Comparison of ENCODE assay signal across 1 cellular context in genomic region chr5:160008877-160009590, GRCh38.
TF ChIP-seq lines count a peak whose summit lies in the region.

TTC1 (plus strand) TSS chr5:160009139; CDS start chr5:160010529, 1,390 bp downstream.

TF ChIP-seq in HepG2, 621 proteins besides CTCF, POLR2A, EP300 and RAD21 (continued from another document and continues in another):
- TF ChIP-seq BRF2 (CRISPR knock-in tag; IDR thresholded peaks at IDR 0.05) (no peak), ZNF777 (CRISPR knock-in tag; IDR thresholded peaks at IDR 0.05) (no peak), ZNF335 (CRISPR knock-in tag; IDR thresholded peaks at IDR 0.05) (no peak), ZFY (CRISPR knock-in tag; IDR thresholded peaks at IDR 0.05) (peak; percentile 31; the same call in 1 of the 2 replicates), ZBTB33 (CRISPR knock-in tag; IDR thresholded peaks at IDR 0.05) (no peak), PHF8 (CRISPR knock-in tag; IDR thresholded peaks at IDR 0.05) (peak; percentile 80), ZNF260 (CRISPR knock-in tag; IDR thresholded peaks at IDR 0.05; ENCODE audit: borderline replicate concordance, low read depth) (no peak), ZSCAN9 (CRISPR knock-in tag; IDR thresholded peaks at IDR 0.05; ENCODE audit: borderline replicate concordance) (peak; percentile 35; the same call in 1 of the 2 replicates), RBAK (CRISPR knock-in tag; IDR thresholded peaks at IDR 0.05) (no peak), BCLAF1 (IDR thresholded peaks at IDR 0.05) (no peak), ZNF3 (CRISPR knock-in tag; IDR thresholded peaks at IDR 0.05) (no peak), CSRNP1 (CRISPR knock-in tag; IDR thresholded peaks at IDR 0.05) (no peak), ETV6 (CRISPR knock-in tag; conservative IDR thresholded peaks at IDR 0.05) (no peak), ZNF235 (CRISPR knock-in tag; IDR thresholded peaks at IDR 0.05; ENCODE audit: borderline replicate concordance) (no peak), ATM (IDR thresholded peaks at IDR 0.05; ENCODE audit: borderline replicate concordance) (no peak), FOXP4 (CRISPR knock-in tag; IDR thresholded peaks at IDR 0.05) (peak; percentile 37; the same call in 1 of the 2 replicates), AKAP8 (CRISPR knock-in tag; IDR thresholded peaks at IDR 0.05) (0 out of 2 replicates have a peak, but pooled peaks have one; percentile 38), CBFB (CRISPR knock-in tag; IDR thresholded peaks at IDR 0.05) (no peak), ZNF264 (CRISPR knock-in tag; IDR thresholded peaks at IDR 0.05) (no peak), ZNF432 (CRISPR knock-in tag; IDR thresholded peaks at IDR 0.05; ENCODE audit: borderline replicate concordance) (no peak), ZNF543 (CRISPR knock-in tag; IDR thresholded peaks at IDR 0.05) (no peak), TP53 (CRISPR knock-in tag; conservative IDR thresholded peaks at IDR 0.05) (no peak), MLLT10 (CRISPR knock-in tag; IDR thresholded peaks at IDR 0.05) (no peak), PBX3 (CRISPR knock-in tag; IDR thresholded peaks at IDR 0.05; ENCODE audit: borderline replicate concordance) (no peak), MZF1 (CRISPR knock-in tag; IDR thresholded peaks at IDR 0.05; ENCODE audit: borderline replicate concordance) (no peak), ZNF737 (CRISPR knock-in tag; IDR thresholded peaks at IDR 0.05; ENCODE audit: borderline replicate concordance) (no peak), ERF (CRISPR knock-in tag; IDR thresholded peaks at IDR 0.05) (0 out of 2 replicates have a peak, but pooled peaks have one; percentile 30), SP140L (CRISPR knock-in tag; IDR thresholded peaks at IDR 0.05; ENCODE audit: borderline replicate concordance) (no peak), SP1 (IDR thresholded peaks at IDR 0.05) (no peak), SP1 (CRISPR knock-in tag; IDR thresholded peaks at IDR 0.05) (peak; percentile 38; the same call in 1 of the 2 replicates), SAFB2 (CRISPR knock-in tag; IDR thresholded peaks at IDR 0.05; ENCODE audit: borderline replicate concordance, low read depth) (no peak; the same call in 1 of the 2 replicates), ZNF782 (CRISPR knock-in tag; IDR thresholded peaks at IDR 0.05; ENCODE audit: borderline replicate concordance) (no peak), HNRNPH1 (optimal IDR thresholded peaks at IDR 0.05; ENCODE audit: low read depth, low read length) (no peak), ZUFSP (CRISPR knock-in tag; IDR thresholded peaks at IDR 0.05; ENCODE audit: borderline replicate concordance) (no peak), NPAS2 (CRISPR knock-in tag; IDR thresholded peaks at IDR 0.05; ENCODE audit: borderline replicate concordance) (no peak), ELF3 (CRISPR knock-in tag; IDR thresholded peaks at IDR 0.05) (peak; percentile 67), GPBP1L1 (CRISPR knock-in tag; IDR thresholded peaks at IDR 0.05) (no peak), HOXA5 (CRISPR knock-in tag; IDR thresholded peaks at IDR 0.05) (no peak), ZFP37 (CRISPR knock-in tag; IDR thresholded peaks at IDR 0.05; ENCODE audit: borderline replicate concordance) (no peak), SKIL (CRISPR knock-in tag; IDR thresholded peaks at IDR 0.05; ENCODE audit: borderline replicate concordance) (no peak), DMTF1 (CRISPR knock-in tag; IDR thresholded peaks at IDR 0.05) (no peak), NCOR1 (IDR thresholded peaks at IDR 0.05; ENCODE audit: borderline replicate concordance, low read length) (no peak), SYNCRIP (IDR thresholded peaks at IDR 0.05; ENCODE audit: insufficient read depth, low read depth, low read length) (no peak), SRF (IDR thresholded peaks at IDR 0.05; ENCODE audit: low read depth, low read length) (peak; percentile 62; the same call in 1 of the 2 replicates), TBL1XR1 (IDR thresholded peaks at IDR 0.05; ENCODE audit: borderline replicate concordance, low read length, partially characterized antibody) (peak; percentile 41), MEF2D (CRISPR knock-in tag; IDR thresholded peaks at IDR 0.05) (no peak)
